In genomic region chr3:67064105-67064504, GRCh38 we compare ENCODE assay signal across 21 cellular contexts.
"Had no signal": no experiment of that assay in that cellular context is flagged by ENCODE, and none has a peak within 500 bp of the region (broad histone marks: within the 10 kb centered on the region; RNA-seq: fewer than 3 reads in every experiment).

No MANE protein-coding gene starts in this region.

- H3K4me3 Mint-ChIP-seq: activated CD4-positive, alpha-beta memory T cell treated with anti-CD3 and anti-CD28 coated beads for 36 hours; activated CD8-positive, alpha-beta memory T cell treated with anti-CD3 and anti-CD28 coated beads, Interleukin-2, amount 10 ng/mL, durations not matched to agents 7 days and 5 days; activated naive CD4-positive, alpha-beta T cell treated with anti-CD3 and anti-CD28 coated beads, Interleukin-2, amount 10 ng/mL, durations not matched to agents 7 days and 5 days; endodermal cell; immature natural killer cell; memory B cell; naive thymus-derived CD4-positive, alpha-beta T cell had no signal

- H3K4me3 ChIP-seq: ascending aorta, mucosa of descending colon, ovary, sigmoid colon, spleen, stomach, testis, upper lobe of left lung had no signal

- H3K27ac Mint-ChIP-seq: activated CD4-positive, alpha-beta memory T cell treated with anti-CD3 and anti-CD28 coated beads for 36 hours; activated CD8-positive, alpha-beta memory T cell treated with anti-CD3 and anti-CD28 coated beads, Interleukin-2, amount 10 ng/mL, durations not matched to agents 7 days and 5 days; activated naive CD4-positive, alpha-beta T cell treated with anti-CD3 and anti-CD28 coated beads, Interleukin-2, amount 10 ng/mL, durations not matched to agents 7 days and 5 days; activated T-helper 2 cell treated with anti-CD3 and anti-CD28 coated beads, Interferon-gamma antibody, Interleukin-2, Interleukin-4, amounts not matched to agents 10 μg/mL and 5 μg/mL and 100 μg/mL, durations not matched to agents 14 hours and 24 hours and 36 hours; endodermal cell; immature natural killer cell; memory B cell; naive thymus-derived CD4-positive, alpha-beta T cell had no signal

- ATAC-seq: activated CD8-positive, alpha-beta memory T cell treated with anti-CD3 and anti-CD28 coated beads, Interleukin-2, amount 10 ng/mL, durations not matched to agents 7 days and 5 days; esophagus mucosa; left cardiac atrium; mucosa of descending colon; naive thymus-derived CD4-positive, alpha-beta T cell had no signal

- H3K36me3 Mint-ChIP-seq: activated CD4-positive, alpha-beta memory T cell treated with anti-CD3 and anti-CD28 coated beads for 36 hours; activated CD8-positive, alpha-beta memory T cell treated with anti-CD3 and anti-CD28 coated beads, Interleukin-2, amount 10 ng/mL, durations not matched to agents 7 days and 5 days; activated naive CD4-positive, alpha-beta T cell treated with anti-CD3 and anti-CD28 coated beads, Interleukin-2, amount 10 ng/mL, durations not matched to agents 7 days and 5 days; immature natural killer cell had no signal

- DNase-seq: activated CD4-positive, alpha-beta memory T cell treated with anti-CD3 and anti-CD28 coated beads for 36 hours; activated CD4-positive, alpha-beta T cell treated with anti-CD3 and anti-CD28 coated beads for 1 hour; activated CD8-positive, alpha-beta memory T cell treated with anti-CD3 and anti-CD28 coated beads, Interleukin-2, amount 10 ng/mL, durations not matched to agents 7 days and 5 days; activated naive CD4-positive, alpha-beta T cell treated with anti-CD3 and anti-CD28 coated beads, Interleukin-2, amount 10 ng/mL, durations not matched to agents 7 days and 5 days; activated T-cell treated with anti-CD3 and anti-CD28 coated beads, Interleukin-2, amount 50 U/mL, for 1 hour; endodermal cell; head of caudate nucleus; immature natural killer cell; left cardiac atrium; mucosa of descending colon; naive thymus-derived CD4-positive, alpha-beta T cell; ovary; sigmoid colon; spleen; stomach; testis; upper lobe of left lung had no signal

- H3K9me3 Mint-ChIP-seq: activated T-helper 2 cell treated with anti-CD3 and anti-CD28 coated beads, Interferon-gamma antibody, Interleukin-2, Interleukin-4, amounts not matched to agents 10 μg/mL and 5 μg/mL and 100 μg/mL, durations not matched to agents 14 hours and 24 hours and 36 hours had no signal

- H3K4me1 Mint-ChIP-seq: activated CD8-positive, alpha-beta memory T cell treated with anti-CD3 and anti-CD28 coated beads, Interleukin-2, amount 10 ng/mL, durations not matched to agents 7 days and 5 days; endodermal cell; immature natural killer cell had no signal

- H3K27me3 Mint-ChIP-seq: memory B cell had no signal
